ENCODE assay signal across 1 cellular context in the genomic region with DNA sequence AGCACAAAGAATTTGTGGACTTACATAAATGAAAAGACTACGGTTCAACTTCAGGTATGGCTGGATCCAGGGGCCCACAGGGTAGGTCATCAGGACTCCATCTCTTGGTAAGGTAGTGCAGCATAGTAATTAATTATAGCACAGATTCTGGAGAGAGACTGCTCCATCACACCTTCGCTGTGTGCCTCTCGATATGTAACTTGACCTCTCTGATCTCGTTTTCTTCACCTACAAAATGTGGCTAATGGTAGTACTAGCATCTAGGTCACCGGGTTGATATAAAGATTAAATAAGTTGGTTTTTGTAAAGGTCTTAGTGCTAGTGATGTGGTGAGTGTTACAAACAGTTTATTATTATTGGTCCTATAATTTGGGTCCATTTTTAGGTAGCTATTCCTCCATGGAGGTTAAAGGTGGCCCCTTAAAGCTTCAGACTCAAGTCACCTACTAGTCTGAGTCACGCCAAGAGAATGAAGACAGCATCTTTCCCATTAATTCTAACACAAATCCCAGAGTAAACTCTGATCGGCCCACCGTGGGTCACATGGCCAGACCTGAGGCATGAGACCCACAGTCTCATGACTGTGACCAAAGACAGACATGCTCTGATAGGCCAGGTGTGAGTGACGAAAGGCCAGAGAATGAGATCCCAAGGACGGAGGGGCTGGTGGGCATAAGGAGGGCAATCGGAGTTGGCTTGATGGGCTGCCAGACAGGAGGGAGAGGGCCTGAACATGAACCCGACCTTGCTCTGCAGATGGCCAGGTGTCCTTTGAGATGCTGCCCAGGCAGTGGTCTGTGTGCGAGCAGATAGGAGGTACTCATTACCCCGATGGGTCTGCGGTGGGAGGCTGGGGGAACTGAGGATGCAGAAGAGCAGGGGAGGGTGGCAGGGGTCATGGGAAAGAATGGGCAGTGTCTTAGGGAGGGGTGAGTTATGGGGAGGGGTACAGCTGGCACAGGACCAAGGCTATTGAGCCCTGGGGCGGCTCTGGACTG.
TF ChIP-seq lines count a peak whose summit lies in the region.

No MANE protein-coding gene starts in this region.

TF ChIP-seq in H1, 55 proteins besides CTCF, POLR2A, EP300 and RAD21:
- TF ChIP-seq, protein P1, sequence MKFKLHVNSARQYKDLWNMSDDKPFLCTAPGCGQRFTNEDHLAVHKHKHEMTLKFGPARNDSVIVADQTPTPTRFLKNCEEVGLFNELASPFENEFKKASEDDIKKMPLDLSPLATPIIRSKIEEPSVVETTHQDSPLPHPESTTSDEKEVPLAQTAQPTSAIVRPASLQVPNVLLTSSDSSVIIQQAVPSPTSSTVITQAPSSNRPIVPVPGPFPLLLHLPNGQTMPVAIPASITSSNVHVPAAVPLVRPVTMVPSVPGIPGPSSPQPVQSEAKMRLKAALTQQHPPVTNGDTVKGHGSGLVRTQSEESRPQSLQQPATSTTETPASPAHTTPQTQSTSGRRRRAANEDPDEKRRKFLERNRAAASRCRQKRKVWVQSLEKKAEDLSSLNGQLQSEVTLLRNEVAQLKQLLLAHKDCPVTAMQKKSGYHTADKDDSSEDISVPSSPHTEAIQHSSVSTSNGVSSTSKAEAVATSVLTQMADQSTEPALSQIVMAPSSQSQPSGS (IDR thresholded peaks at IDR 0.05; ENCODE audit: low read length) = no peak
- peak; percentile 38; the same call in 1 of the 2 replicates for TF ChIP-seq KDM1A (IDR thresholded peaks at IDR 0.05; ENCODE audit: borderline replicate concordance, low read length)
